1 cellular context compared by ENCODE assay signal in the genomic region with DNA sequence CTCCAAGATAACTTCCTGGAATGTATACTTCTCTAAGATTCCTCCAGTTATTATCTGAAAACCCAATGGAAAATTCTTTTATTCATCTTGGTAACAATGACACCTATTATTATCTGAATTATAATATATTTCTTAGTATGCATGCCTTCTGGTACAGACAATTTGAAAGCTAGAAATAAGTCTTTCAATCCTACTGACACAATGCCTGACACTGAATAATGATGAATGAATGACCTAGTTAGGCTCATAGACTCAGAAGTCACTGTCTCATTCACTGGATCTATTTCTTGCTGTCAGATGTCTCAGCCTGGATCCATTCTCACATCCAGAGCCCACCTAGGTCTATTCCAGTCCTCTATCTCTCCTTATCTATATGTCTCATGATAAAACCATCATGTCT.
TF ChIP-seq lines count a peak whose summit lies in the region.

No MANE protein-coding gene starts in this region.

TF ChIP-seq in neural cell, 6 proteins besides CTCF, POLR2A, EP300 and RAD21 (continued from another document):
- peak; percentile 70 for TF ChIP-seq REST (IDR thresholded peaks at IDR 0.05; ENCODE audit: borderline replicate concordance)
- TF ChIP-seq POLR2AphosphoS5 (IDR thresholded peaks at IDR 0.05) = peak; percentile 66
- no peak for TF ChIP-seq SMC3 (conservative IDR thresholded peaks at IDR 0.05; ENCODE audit: poor library complexity)
- no peak for TF ChIP-seq TAF1 (IDR thresholded peaks at IDR 0.05; ENCODE audit: low read depth)
